Comparison of ENCODE assay signal across 1 cellular context in the genomic region with DNA sequence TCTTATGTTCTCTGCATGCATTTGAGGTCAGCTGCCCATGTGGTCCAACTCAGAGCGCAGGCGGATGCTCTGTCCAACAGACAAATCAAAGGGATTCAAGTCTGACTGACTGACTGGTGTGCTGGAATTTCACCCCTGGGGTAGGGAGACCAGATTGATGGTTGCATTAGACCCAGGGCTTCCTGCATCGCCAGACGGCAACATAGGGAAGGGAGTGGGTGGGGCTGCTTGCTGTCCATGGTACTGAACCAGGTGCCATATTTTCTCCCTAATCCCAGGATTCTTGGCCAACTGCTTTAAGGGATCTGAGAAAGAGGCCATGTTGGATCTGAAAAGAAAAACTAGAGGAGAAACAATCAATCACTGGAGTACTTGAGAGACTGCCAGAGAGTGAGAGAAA.
TF ChIP-seq lines count a peak whose summit lies in the region.

No MANE protein-coding gene starts in this region.

TF ChIP-seq in HepG2, 621 proteins besides CTCF, POLR2A, EP300 and RAD21 (continued from another document and continues in another):
- TF ChIP-seq, protein P1, sequence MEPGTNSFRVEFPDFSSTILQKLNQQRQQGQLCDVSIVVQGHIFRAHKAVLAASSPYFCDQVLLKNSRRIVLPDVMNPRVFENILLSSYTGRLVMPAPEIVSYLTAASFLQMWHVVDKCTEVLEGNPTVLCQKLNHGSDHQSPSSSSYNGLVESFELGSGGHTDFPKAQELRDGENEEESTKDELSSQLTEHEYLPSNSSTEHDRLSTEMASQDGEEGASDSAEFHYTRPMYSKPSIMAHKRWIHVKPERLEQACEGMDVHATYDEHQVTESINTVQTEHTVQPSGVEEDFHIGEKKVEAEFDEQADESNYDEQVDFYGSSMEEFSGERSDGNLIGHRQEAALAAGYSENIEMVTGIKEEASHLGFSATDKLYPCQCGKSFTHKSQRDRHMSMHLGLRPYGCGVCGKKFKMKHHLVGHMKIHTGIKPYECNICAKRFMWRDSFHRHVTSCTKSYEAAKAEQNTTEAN (CRISPR knock-in tag; conservative IDR thresholded peaks at IDR 0.05) = 0 out of 2 replicates have a peak, but pooled peaks have one; percentile 43
- TF ChIP-seq, protein P2, sequence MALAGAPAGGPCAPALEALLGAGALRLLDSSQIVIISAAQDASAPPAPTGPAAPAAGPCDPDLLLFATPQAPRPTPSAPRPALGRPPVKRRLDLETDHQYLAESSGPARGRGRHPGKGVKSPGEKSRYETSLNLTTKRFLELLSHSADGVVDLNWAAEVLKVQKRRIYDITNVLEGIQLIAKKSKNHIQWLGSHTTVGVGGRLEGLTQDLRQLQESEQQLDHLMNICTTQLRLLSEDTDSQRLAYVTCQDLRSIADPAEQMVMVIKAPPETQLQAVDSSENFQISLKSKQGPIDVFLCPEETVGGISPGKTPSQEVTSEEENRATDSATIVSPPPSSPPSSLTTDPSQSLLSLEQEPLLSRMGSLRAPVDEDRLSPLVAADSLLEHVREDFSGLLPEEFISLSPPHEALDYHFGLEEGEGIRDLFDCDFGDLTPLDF (CRISPR knock-in tag; IDR thresholded peaks at IDR 0.05) = no peak
- TF ChIP-seq HNRNPUL1 (IDR thresholded peaks at IDR 0.05; ENCODE audit: low read depth, low read length) (no peak), ZNF615 (CRISPR knock-in tag; IDR thresholded peaks at IDR 0.05; ENCODE audit: borderline replicate concordance) (no peak), GTF3A (CRISPR knock-in tag; conservative IDR thresholded peaks at IDR 0.05) (no peak), FOXC1 (CRISPR knock-in tag; IDR thresholded peaks at IDR 0.05; ENCODE audit: borderline replicate concordance) (no peak), ZFAT (CRISPR knock-in tag; conservative IDR thresholded peaks at IDR 0.05) (no peak), U2AF1 (optimal IDR thresholded peaks at IDR 0.05; ENCODE audit: low read depth, low read length) (no peak), ZSCAN31 (CRISPR knock-in tag; IDR thresholded peaks at IDR 0.05; ENCODE audit: low read depth) (no peak), ZNF260 (CRISPR knock-in tag; IDR thresholded peaks at IDR 0.05; ENCODE audit: borderline replicate concordance, low read depth) (no peak), CENPT (CRISPR knock-in tag; IDR thresholded peaks at IDR 0.05; ENCODE audit: low read depth) (no peak), STAG1 (CRISPR knock-in tag; IDR thresholded peaks at IDR 0.05) (no peak), NFATC3 (CRISPR knock-in tag; IDR thresholded peaks at IDR 0.05) (no peak), PCBP1 (IDR thresholded peaks at IDR 0.05; ENCODE audit: borderline replicate concordance, low read depth, low read length) (no peak), JUNB (CRISPR knock-in tag; IDR thresholded peaks at IDR 0.05; ENCODE audit: borderline replicate concordance) (peak; percentile 37; the same call in 1 of the 2 replicates), ZNF253 (CRISPR knock-in tag; IDR thresholded peaks at IDR 0.05; ENCODE audit: borderline replicate concordance) (no peak), PHF8 (CRISPR knock-in tag; IDR thresholded peaks at IDR 0.05) (no peak), ZNF20 (CRISPR knock-in tag; IDR thresholded peaks at IDR 0.05) (no peak), POGZ (CRISPR knock-in tag; IDR thresholded peaks at IDR 0.05) (no peak), ZNF569 (CRISPR knock-in tag; IDR thresholded peaks at IDR 0.05; ENCODE audit: borderline replicate concordance) (no peak), CCDC6 (CRISPR knock-in tag; IDR thresholded peaks at IDR 0.05) (no peak), FOXM1 (CRISPR knock-in tag; IDR thresholded peaks at IDR 0.05) (no peak), ZNF891 (CRISPR knock-in tag; IDR thresholded peaks at IDR 0.05) (no peak), SOX13 (IDR thresholded peaks at IDR 0.05) (no peak), SOX13 (CRISPR knock-in tag; conservative IDR thresholded peaks at IDR 0.05 in 1 of 2, IDR thresholded peaks at IDR 0.05 in 1 of 2) (no peak), SAFB2 (CRISPR knock-in tag; IDR thresholded peaks at IDR 0.05; ENCODE audit: borderline replicate concordance, low read depth) (no peak), ZNF33B (CRISPR knock-in tag; IDR thresholded peaks at IDR 0.05) (no peak), MED1 (CRISPR knock-in tag; IDR thresholded peaks at IDR 0.05) (no peak), HOXD1 (CRISPR knock-in tag; IDR thresholded peaks at IDR 0.05) (no peak), YY1 (IDR thresholded peaks at IDR 0.05; ENCODE audit: insufficient read depth, insufficient replicate concordance, low read depth, low read length) (no peak), ZSCAN29 (CRISPR knock-in tag; conservative IDR thresholded peaks at IDR 0.05) (no peak), ZSCAN22 (CRISPR knock-in tag; IDR thresholded peaks at IDR 0.05) (no peak), RFX1 (IDR thresholded peaks at IDR 0.05) (no peak), SRF (IDR thresholded peaks at IDR 0.05; ENCODE audit: low read depth, low read length) (no peak), ZMAT3 (CRISPR knock-in tag; conservative IDR thresholded peaks at IDR 0.05) (0 out of 2 replicates have a peak, but pooled peaks have one; percentile 52), ZNF264 (CRISPR knock-in tag; IDR thresholded peaks at IDR 0.05) (0 out of 2 replicates have a peak, but pooled peaks have one; percentile 37), ZNF30 (CRISPR knock-in tag; IDR thresholded peaks at IDR 0.05) (no peak), ZNF232 (CRISPR knock-in tag; IDR thresholded peaks at IDR 0.05; ENCODE audit: borderline replicate concordance) (peak; percentile 89), ZNF282 (IDR thresholded peaks at IDR 0.05; ENCODE audit: partially characterized antibody) (no peak), ZFP1 (CRISPR knock-in tag; IDR thresholded peaks at IDR 0.05) (no peak), KLF11 (CRISPR knock-in tag; IDR thresholded peaks at IDR 0.05) (no peak), CREM (IDR thresholded peaks at IDR 0.05) (no peak), CREM (CRISPR knock-in tag; IDR thresholded peaks at IDR 0.05) (no peak), ZBTB20 (CRISPR knock-in tag; IDR thresholded peaks at IDR 0.05; ENCODE audit: borderline replicate concordance, low read depth) (no peak), TMF1 (CRISPR knock-in tag; IDR thresholded peaks at IDR 0.05; ENCODE audit: low read depth) (no peak), ZNF792 (CRISPR knock-in tag; IDR thresholded peaks at IDR 0.05) (peak; percentile 61; the same call in 1 of the 2 replicates), SMAD1 (CRISPR knock-in tag; IDR thresholded peaks at IDR 0.05; ENCODE audit: borderline replicate concordance, low read depth) (no peak), ZNF567 (CRISPR knock-in tag; IDR thresholded peaks at IDR 0.05; ENCODE audit: borderline replicate concordance) (no peak), ZNF446 (CRISPR knock-in tag; IDR thresholded peaks at IDR 0.05) (0 out of 2 replicates have a peak, but pooled peaks have one; percentile 29), ZNF777 (CRISPR knock-in tag; IDR thresholded peaks at IDR 0.05) (0 out of 2 replicates have a peak, but pooled peaks have one; percentile 38)
- TF ChIP-seq, protein P3, sequence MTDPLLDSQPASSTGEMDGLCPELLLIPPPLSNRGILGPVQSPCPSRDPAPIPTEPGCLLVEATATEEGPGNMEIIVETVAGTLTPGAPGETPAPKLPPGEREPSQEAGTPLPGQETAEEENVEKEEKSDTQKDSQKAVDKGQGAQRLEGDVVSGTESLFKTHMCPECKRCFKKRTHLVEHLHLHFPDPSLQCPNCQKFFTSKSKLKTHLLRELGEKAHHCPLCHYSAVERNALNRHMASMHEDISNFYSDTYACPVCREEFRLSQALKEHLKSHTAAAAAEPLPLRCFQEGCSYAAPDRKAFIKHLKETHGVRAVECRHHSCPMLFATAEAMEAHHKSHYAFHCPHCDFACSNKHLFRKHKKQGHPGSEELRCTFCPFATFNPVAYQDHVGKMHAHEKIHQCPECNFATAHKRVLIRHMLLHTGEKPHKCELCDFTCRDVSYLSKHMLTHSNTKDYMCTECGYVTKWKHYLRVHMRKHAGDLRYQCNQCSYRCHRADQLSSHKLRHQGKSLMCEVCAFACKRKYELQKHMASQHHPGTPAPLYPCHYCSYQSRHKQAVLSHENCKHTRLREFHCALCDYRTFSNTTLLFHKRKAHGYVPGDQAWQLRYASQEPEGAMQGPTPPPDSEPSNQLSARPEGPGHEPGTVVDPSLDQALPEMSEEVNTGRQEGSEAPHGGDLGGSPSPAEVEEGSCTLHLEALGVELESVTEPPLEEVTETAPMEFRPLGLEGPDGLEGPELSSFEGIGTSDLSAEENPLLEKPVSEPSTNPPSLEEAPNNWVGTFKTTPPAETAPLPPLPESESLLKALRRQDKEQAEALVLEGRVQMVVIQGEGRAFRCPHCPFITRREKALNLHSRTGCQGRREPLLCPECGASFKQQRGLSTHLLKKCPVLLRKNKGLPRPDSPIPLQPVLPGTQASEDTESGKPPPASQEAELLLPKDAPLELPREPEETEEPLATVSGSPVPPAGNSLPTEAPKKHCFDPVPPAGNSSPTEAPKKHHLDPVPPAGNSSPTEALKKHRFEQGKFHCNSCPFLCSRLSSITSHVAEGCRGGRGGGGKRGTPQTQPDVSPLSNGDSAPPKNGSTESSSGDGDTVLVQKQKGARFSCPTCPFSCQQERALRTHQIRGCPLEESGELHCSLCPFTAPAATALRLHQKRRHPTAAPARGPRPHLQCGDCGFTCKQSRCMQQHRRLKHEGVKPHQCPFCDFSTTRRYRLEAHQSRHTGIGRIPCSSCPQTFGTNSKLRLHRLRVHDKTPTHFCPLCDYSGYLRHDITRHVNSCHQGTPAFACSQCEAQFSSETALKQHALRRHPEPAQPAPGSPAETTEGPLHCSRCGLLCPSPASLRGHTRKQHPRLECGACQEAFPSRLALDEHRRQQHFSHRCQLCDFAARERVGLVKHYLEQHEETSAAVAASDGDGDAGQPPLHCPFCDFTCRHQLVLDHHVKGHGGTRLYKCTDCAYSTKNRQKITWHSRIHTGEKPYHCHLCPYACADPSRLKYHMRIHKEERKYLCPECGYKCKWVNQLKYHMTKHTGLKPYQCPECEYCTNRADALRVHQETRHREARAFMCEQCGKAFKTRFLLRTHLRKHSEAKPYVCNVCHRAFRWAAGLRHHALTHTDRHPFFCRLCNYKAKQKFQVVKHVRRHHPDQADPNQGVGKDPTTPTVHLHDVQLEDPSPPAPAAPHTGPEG (CRISPR knock-in tag; IDR thresholded peaks at IDR 0.05) = no peak
- TF ChIP-seq, protein P4, sequence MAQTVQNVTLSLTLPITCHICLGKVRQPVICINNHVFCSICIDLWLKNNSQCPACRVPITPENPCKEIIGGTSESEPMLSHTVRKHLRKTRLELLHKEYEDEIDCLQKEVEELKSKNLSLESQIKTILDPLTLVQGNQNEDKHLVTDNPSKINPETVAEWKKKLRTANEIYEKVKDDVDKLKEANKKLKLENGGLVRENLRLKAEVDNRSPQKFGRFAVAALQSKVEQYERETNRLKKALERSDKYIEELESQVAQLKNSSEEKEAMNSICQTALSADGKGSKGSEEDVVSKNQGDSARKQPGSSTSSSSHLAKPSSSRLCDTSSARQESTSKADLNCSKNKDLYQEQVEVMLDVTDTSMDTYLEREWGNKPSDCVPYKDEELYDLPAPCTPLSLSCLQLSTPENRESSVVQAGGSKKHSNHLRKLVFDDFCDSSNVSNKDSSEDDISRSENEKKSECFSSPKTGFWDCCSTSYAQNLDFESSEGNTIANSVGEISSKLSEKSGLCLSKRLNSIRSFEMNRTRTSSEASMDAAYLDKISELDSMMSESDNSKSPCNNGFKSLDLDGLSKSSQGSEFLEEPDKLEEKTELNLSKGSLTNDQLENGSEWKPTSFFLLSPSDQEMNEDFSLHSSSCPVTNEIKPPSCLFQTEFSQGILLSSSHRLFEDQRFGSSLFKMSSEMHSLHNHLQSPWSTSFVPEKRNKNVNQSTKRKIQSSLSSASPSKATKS (CRISPR knock-in tag; IDR thresholded peaks at IDR 0.05) = no peak
- TF ChIP-seq, protein P5, sequence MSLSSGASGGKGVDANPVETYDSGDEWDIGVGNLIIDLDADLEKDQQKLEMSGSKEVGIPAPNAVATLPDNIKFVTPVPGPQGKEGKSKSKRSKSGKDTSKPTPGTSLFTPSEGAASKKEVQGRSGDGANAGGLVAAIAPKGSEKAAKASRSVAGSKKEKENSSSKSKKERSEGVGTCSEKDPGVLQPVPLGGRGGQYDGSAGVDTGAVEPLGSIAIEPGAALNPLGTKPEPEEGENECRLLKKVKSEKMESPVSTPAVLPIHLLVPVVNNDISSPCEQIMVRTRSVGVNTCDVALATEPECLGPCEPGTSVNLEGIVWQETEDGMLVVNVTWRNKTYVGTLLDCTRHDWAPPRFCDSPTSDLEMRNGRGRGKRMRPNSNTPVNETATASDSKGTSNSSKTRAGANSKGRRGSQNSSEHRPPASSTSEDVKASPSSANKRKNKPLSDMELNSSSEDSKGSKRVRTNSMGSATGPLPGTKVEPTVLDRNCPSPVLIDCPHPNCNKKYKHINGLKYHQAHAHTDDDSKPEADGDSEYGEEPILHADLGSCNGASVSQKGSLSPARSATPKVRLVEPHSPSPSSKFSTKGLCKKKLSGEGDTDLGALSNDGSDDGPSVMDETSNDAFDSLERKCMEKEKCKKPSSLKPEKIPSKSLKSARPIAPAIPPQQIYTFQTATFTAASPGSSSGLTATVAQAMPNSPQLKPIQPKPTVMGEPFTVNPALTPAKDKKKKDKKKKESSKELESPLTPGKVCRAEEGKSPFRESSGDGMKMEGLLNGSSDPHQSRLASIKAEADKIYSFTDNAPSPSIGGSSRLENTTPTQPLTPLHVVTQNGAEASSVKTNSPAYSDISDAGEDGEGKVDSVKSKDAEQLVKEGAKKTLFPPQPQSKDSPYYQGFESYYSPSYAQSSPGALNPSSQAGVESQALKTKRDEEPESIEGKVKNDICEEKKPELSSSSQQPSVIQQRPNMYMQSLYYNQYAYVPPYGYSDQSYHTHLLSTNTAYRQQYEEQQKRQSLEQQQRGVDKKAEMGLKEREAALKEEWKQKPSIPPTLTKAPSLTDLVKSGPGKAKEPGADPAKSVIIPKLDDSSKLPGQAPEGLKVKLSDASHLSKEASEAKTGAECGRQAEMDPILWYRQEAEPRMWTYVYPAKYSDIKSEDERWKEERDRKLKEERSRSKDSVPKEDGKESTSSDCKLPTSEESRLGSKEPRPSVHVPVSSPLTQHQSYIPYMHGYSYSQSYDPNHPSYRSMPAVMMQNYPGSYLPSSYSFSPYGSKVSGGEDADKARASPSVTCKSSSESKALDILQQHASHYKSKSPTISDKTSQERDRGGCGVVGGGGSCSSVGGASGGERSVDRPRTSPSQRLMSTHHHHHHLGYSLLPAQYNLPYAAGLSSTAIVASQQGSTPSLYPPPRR (CRISPR knock-in tag; IDR thresholded peaks at IDR 0.05; ENCODE audit: borderline replicate concordance) = no peak
- TF ChIP-seq, protein P6, sequence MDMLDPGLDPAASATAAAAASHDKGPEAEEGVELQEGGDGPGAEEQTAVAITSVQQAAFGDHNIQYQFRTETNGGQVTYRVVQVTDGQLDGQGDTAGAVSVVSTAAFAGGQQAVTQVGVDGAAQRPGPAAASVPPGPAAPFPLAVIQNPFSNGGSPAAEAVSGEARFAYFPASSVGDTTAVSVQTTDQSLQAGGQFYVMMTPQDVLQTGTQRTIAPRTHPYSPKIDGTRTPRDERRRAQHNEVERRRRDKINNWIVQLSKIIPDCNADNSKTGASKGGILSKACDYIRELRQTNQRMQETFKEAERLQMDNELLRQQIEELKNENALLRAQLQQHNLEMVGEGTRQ (IDR thresholded peaks at IDR 0.05; ENCODE audit: low read depth, low read length) = no peak
- TF ChIP-seq, protein P6 (CRISPR knock-in tag; IDR thresholded peaks at IDR 0.05; ENCODE audit: borderline replicate concordance) = no peak
